ENCODE assay signal across 22 cellular contexts in the genomic region with DNA sequence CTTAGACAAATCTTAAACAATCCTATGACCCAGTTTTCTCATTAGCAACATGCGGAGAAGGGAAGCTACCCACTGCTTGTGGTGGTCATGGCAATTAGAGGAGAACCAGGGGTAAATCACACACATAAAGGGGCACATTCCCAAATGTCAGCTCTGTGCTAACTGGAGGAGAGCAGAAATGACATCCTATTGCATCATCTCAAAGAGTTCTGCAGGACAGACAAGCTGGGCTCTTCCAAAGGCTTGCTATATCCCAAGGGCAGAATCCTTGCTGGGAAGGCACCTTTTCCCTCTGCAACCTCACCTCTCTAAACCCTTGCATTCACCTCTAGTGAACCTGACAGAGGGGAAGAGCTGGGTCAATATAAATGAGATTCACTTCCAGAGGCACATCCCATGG.
"Had no signal": no experiment of that assay in that cellular context is flagged by ENCODE, and none has a peak within 500 bp of the region (broad histone marks: within the 10 kb centered on the region; RNA-seq: fewer than 3 reads in every experiment).

No MANE protein-coding gene starts in this region.

- H3K27me3 ChIP-seq: stomach, transverse colon had no signal

- H3K36me3 Mint-ChIP-seq: naive B cell had no signal

- H3K36me3 ChIP-seq: esophagus squamous epithelium, stomach, thoracic aorta, transverse colon had no signal

- H3K4me3 ChIP-seq: esophagus squamous epithelium, lung, stomach, thoracic aorta, transverse colon had no signal

- H3K27ac ChIP-seq: epithelial cell of prostate, esophagus squamous epithelium, stomach, thoracic aorta, transverse colon had no signal

- H3K9me3 Mint-ChIP-seq: dendritic cell treated with granulocyte-macrophage colony-stimulating factor and Interleukin-4, amounts not matched to agents 40 ng/mL and 50 ng/mL, for 4 days; effector memory CD8-positive, alpha-beta T cell; nephron had no signal

- FAIRE-seq: colon, small intestine had no signal

- ATAC-seq: effector memory CD8-positive, alpha-beta T cell; left colon; left ventricle myocardium superior had no signal

- H3K27ac Mint-ChIP-seq: dendritic cell treated with granulocyte-macrophage colony-stimulating factor and Interleukin-4, amounts not matched to agents 40 ng/mL and 50 ng/mL, for 4 days; effector memory CD8-positive, alpha-beta T cell; naive B cell; nephron had no signal

- DNase-seq: effector memory CD8-positive, alpha-beta T cell; esophagus squamous epithelium; foreskin melanocyte; head of caudate nucleus; hippocampal formation; left colon; left ventricle myocardium superior; mesenchymal stem cell; naive B cell; posterior cingulate gyrus; small intestine; stimulated activated CD4-positive, alpha-beta T cell treated with anti-CD3 and anti-CD28 coated beads, Interleukin-12 subunit alpha, Interleukin-12 subunit beta, amount 100 ng/mL, for 4 hours; stimulated activated naive CD4-positive, alpha-beta T cell; stomach; substantia nigra; transverse colon had no signal

- H3K4me3 Mint-ChIP-seq: dendritic cell treated with granulocyte-macrophage colony-stimulating factor and Interleukin-4, amounts not matched to agents 40 ng/mL and 50 ng/mL, for 4 days; effector memory CD8-positive, alpha-beta T cell; naive B cell; nephron had no signal

- H3K9me3 ChIP-seq: esophagus squamous epithelium, stomach, thoracic aorta, transverse colon had no signal
